1 cellular context compared by ENCODE assay signal in the genomic region with DNA sequence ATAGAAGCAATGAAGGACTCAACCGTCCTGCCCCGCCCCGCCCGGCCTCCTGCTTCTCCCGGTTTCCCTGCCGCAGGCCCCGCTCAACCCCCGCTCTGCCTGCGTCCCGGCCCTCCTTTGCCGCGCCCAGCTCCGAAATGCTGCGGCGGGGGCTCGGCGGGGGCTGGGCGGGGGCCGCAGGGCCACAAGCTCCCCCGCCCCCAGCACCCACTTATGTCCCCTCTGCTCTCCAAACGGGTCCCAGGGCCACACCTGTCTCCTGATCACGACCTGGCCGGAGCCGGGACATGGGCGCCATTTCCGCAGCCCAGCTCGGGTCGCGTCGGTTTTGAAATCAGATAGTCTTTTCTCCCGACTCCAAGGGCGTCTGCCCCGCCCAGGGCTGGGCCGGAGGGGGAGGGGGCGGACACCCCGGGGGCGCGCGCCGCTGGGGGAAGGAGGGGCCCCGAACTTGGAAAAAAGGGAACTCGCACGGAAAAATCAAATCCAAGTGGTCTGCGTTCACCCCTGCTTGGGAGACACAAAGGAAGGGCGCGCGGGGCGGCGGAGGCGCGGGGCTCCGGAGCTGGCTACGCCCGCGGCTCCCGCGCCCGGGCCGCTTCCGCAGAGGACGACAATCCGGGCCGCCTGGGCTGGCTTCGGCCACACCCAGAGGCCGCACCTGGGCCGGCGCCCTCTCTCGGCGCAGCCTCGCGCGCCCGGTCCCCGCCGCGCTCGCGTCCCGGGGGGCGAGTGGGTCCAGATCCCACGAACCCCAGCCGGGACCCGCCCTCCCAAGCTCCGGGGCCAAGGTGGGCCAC.
TF ChIP-seq lines count a peak whose summit lies in the region.

No MANE protein-coding gene starts in this region.

TF ChIP-seq in HEK293, 187 proteins besides CTCF, POLR2A, EP300 and RAD21 (continued from another document and continues in another):
- TF ChIP-seq, protein P1, sequence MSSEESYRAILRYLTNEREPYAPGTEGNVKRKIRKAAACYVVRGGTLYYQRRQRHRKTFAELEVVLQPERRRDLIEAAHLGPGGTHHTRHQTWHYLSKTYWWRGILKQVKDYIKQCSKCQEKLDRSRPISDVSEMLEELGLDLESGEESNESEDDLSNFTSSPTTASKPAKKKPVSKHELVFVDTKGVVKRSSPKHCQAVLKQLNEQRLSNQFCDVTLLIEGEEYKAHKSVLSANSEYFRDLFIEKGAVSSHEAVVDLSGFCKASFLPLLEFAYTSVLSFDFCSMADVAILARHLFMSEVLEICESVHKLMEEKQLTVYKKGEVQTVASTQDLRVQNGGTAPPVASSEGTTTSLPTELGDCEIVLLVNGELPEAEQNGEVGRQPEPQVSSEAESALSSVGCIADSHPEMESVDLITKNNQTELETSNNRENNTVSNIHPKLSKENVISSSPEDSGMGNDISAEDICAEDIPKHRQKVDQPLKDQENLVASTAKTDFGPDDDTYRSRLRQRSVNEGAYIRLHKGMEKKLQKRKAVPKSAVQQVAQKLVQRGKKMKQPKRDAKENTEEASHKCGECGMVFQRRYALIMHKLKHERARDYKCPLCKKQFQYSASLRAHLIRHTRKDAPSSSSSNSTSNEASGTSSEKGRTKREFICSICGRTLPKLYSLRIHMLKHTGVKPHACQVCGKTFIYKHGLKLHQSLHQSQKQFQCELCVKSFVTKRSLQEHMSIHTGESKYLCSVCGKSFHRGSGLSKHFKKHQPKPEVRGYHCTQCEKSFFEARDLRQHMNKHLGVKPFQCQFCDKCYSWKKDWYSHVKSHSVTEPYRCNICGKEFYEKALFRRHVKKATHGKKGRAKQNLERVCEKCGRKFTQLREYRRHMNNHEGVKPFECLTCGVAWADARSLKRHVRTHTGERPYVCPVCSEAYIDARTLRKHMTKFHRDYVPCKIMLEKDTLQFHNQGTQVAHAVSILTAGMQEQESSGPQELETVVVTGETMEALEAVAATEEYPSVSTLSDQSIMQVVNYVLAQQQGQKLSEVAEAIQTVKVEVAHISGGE (tag by site-specific recombination; conservative IDR thresholded peaks at IDR 0.05; ENCODE audit: low read depth), result 0 out of 2 replicates have a peak, but pooled peaks have one; percentile 23
- TF ChIP-seq BCL11A (tag by site-specific recombination; IDR thresholded peaks at IDR 0.05; ENCODE audit: low read depth) (no peak), MEIS1 (CRISPR knock-in tag; IDR thresholded peaks at IDR 0.05; ENCODE audit: borderline replicate concordance) (no peak), ZNF214 (tag by site-specific recombination; IDR thresholded peaks at IDR 0.05; ENCODE audit: borderline replicate concordance) (no peak), ZNF423 (tag by site-specific recombination; IDR thresholded peaks at IDR 0.05) (no peak), ZNF658 (tag by site-specific recombination; IDR thresholded peaks at IDR 0.05) (no peak), ZNF391 (tag by site-specific recombination; IDR thresholded peaks at IDR 0.05; ENCODE audit: borderline replicate concordance, low read depth) (no peak), ZNF211 (tag by site-specific recombination; IDR thresholded peaks at IDR 0.05; ENCODE audit: low read depth) (no peak), ZNF354C (tag by site-specific recombination; IDR thresholded peaks at IDR 0.05; ENCODE audit: borderline replicate concordance, low read depth) (no peak), KLF7 (tag by site-specific recombination; IDR thresholded peaks at IDR 0.05; ENCODE audit: borderline replicate concordance) (peak; percentile 95), HOXA7 (CRISPR knock-in tag; IDR thresholded peaks at IDR 0.05; ENCODE audit: borderline replicate concordance) (no peak), MZF1 (tag by site-specific recombination; IDR thresholded peaks at IDR 0.05; ENCODE audit: borderline replicate concordance) (no peak), EGR2 (tag by site-specific recombination; IDR thresholded peaks at IDR 0.05; ENCODE audit: low read depth) (peak; percentile 76), ZBTB8A (tag by site-specific recombination; IDR thresholded peaks at IDR 0.05) (peak; percentile 92), ZNF274 (IDR thresholded peaks at IDR 0.05; ENCODE audit: low read length) (no peak), ZNF274 (tag by site-specific recombination; IDR thresholded peaks at IDR 0.05; ENCODE audit: borderline replicate concordance) (no peak), ZNF660 (tag by site-specific recombination; IDR thresholded peaks at IDR 0.05) (no peak), ZSCAN30 (tag by site-specific recombination; IDR thresholded peaks at IDR 0.05) (no peak), OSR2 (tag by site-specific recombination; IDR thresholded peaks at IDR 0.05) (no peak), ZNF366 (tag by site-specific recombination; conservative IDR thresholded peaks at IDR 0.05) (no peak), ZNF791 (tag by site-specific recombination; IDR thresholded peaks at IDR 0.05) (no peak), ZNF416 (tag by site-specific recombination; IDR thresholded peaks at IDR 0.05) (no peak), ZNF560 (tag by site-specific recombination; IDR thresholded peaks at IDR 0.05; ENCODE audit: borderline replicate concordance) (no peak), ZBTB48 (tag by site-specific recombination; IDR thresholded peaks at IDR 0.05) (peak; percentile 24; the same call in 1 of the 2 replicates), REPIN1 (tag by site-specific recombination; IDR thresholded peaks at IDR 0.05; ENCODE audit: low read depth) (no peak), MYNN (tag by site-specific recombination; IDR thresholded peaks at IDR 0.05; ENCODE audit: borderline replicate concordance) (no peak), ZNF394 (tag by site-specific recombination; IDR thresholded peaks at IDR 0.05; ENCODE audit: borderline replicate concordance) (peak; percentile 33; the same call in 1 of the 2 replicates), ZNF600 (tag by site-specific recombination; IDR thresholded peaks at IDR 0.05) (peak; percentile 17; the same call in 1 of the 2 replicates), SALL2 (tag by site-specific recombination; IDR thresholded peaks at IDR 0.05; ENCODE audit: borderline replicate concordance) (no peak), SP2 (tag by site-specific recombination; IDR thresholded peaks at IDR 0.05) (peak; percentile 35)
- TF ChIP-seq, protein P2, sequence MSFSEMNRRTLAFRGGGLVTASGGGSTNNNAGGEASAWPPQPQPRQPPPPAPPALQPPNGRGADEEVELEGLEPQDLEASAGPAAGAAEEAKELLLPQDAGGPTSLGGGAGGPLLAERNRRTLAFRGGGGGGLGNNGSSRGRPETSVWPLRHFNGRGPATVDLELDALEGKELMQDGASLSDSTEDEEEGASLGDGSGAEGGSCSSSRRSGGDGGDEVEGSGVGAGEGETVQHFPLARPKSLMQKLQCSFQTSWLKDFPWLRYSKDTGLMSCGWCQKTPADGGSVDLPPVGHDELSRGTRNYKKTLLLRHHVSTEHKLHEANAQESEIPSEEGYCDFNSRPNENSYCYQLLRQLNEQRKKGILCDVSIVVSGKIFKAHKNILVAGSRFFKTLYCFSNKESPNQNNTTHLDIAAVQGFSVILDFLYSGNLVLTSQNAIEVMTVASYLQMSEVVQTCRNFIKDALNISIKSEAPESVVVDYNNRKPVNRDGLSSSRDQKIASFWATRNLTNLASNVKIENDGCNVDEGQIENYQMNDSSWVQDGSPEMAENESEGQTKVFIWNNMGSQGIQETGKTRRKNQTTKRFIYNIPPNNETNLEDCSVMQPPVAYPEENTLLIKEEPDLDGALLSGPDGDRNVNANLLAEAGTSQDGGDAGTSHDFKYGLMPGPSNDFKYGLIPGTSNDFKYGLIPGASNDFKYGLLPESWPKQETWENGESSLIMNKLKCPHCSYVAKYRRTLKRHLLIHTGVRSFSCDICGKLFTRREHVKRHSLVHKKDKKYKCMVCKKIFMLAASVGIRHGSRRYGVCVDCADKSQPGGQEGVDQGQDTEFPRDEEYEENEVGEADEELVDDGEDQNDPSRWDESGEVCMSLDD (tag by site-specific recombination; IDR thresholded peaks at IDR 0.05), result peak; percentile 52
- TF ChIP-seq, protein P3, sequence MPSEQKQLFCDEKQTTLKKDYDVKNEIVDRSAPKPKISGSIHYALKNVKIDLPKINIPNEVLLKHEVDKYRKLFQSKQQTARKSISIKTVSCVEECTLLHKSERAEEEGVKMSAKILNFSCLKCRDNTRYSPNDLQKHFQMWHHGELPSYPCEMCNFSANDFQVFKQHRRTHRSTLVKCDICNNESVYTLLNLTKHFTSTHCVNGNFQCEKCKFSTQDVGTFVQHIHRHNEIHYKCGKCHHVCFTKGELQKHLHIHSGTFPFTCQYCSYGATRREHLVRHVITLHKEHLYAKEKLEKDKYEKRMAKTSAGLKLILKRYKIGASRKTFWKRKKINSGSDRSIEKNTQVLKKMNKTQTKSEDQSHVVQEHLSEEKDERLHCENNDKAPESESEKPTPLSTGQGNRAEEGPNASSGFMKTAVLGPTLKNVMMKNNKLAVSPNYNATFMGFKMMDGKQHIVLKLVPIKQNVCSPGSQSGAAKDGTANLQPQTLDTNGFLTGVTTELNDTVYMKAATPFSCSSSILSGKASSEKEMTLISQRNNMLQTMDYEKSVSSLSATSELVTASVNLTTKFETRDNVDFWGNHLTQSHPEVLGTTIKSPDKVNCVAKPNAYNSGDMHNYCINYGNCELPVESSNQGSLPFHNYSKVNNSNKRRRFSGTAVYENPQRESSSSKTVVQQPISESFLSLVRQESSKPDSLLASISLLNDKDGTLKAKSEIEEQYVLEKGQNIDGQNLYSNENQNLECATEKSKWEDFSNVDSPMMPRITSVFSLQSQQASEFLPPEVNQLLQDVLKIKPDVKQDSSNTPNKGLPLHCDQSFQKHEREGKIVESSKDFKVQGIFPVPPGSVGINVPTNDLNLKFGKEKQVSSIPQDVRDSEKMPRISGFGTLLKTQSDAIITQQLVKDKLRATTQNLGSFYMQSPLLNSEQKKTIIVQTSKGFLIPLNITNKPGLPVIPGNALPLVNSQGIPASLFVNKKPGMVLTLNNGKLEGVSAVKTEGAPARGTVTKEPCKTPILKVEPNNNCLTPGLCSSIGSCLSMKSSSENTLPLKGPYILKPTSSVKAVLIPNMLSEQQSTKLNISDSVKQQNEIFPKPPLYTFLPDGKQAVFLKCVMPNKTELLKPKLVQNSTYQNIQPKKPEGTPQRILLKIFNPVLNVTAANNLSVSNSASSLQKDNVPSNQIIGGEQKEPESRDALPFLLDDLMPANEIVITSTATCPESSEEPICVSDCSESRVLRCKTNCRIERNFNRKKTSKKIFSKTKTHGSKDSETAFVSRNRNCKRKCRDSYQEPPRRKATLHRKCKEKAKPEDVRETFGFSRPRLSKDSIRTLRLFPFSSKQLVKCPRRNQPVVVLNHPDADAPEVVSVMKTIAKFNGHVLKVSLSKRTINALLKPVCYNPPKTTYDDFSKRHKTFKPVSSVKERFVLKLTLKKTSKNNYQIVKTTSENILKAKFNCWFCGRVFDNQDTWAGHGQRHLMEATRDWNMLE (tag by site-specific recombination; conservative IDR thresholded peaks at IDR 0.05; ENCODE audit: low read depth), result no peak
- TF ChIP-seq, protein P4, sequence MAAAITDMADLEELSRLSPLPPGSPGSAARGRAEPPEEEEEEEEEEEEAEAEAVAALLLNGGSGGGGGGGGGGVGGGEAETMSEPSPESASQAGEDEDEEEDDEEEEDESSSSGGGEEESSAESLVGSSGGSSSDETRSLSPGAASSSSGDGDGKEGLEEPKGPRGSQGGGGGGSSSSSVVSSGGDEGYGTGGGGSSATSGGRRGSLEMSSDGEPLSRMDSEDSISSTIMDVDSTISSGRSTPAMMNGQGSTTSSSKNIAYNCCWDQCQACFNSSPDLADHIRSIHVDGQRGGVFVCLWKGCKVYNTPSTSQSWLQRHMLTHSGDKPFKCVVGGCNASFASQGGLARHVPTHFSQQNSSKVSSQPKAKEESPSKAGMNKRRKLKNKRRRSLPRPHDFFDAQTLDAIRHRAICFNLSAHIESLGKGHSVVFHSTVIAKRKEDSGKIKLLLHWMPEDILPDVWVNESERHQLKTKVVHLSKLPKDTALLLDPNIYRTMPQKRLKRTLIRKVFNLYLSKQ (tag by site-specific recombination; IDR thresholded peaks at IDR 0.05; ENCODE audit: borderline replicate concordance), result no peak
- TF ChIP-seq, protein P5, sequence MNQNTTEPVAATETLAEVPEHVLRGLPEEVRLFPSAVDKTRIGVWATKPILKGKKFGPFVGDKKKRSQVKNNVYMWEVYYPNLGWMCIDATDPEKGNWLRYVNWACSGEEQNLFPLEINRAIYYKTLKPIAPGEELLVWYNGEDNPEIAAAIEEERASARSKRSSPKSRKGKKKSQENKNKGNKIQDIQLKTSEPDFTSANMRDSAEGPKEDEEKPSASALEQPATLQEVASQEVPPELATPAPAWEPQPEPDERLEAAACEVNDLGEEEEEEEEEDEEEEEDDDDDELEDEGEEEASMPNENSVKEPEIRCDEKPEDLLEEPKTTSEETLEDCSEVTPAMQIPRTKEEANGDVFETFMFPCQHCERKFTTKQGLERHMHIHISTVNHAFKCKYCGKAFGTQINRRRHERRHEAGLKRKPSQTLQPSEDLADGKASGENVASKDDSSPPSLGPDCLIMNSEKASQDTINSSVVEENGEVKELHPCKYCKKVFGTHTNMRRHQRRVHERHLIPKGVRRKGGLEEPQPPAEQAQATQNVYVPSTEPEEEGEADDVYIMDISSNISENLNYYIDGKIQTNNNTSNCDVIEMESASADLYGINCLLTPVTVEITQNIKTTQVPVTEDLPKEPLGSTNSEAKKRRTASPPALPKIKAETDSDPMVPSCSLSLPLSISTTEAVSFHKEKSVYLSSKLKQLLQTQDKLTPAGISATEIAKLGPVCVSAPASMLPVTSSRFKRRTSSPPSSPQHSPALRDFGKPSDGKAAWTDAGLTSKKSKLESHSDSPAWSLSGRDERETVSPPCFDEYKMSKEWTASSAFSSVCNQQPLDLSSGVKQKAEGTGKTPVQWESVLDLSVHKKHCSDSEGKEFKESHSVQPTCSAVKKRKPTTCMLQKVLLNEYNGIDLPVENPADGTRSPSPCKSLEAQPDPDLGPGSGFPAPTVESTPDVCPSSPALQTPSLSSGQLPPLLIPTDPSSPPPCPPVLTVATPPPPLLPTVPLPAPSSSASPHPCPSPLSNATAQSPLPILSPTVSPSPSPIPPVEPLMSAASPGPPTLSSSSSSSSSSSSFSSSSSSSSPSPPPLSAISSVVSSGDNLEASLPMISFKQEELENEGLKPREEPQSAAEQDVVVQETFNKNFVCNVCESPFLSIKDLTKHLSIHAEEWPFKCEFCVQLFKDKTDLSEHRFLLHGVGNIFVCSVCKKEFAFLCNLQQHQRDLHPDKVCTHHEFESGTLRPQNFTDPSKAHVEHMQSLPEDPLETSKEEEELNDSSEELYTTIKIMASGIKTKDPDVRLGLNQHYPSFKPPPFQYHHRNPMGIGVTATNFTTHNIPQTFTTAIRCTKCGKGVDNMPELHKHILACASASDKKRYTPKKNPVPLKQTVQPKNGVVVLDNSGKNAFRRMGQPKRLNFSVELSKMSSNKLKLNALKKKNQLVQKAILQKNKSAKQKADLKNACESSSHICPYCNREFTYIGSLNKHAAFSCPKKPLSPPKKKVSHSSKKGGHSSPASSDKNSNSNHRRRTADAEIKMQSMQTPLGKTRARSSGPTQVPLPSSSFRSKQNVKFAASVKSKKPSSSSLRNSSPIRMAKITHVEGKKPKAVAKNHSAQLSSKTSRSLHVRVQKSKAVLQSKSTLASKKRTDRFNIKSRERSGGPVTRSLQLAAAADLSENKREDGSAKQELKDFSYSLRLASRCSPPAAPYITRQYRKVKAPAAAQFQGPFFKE (tag by site-specific recombination; IDR thresholded peaks at IDR 0.05; ENCODE audit: borderline replicate concordance), result no peak
- TF ChIP-seq, protein P6, sequence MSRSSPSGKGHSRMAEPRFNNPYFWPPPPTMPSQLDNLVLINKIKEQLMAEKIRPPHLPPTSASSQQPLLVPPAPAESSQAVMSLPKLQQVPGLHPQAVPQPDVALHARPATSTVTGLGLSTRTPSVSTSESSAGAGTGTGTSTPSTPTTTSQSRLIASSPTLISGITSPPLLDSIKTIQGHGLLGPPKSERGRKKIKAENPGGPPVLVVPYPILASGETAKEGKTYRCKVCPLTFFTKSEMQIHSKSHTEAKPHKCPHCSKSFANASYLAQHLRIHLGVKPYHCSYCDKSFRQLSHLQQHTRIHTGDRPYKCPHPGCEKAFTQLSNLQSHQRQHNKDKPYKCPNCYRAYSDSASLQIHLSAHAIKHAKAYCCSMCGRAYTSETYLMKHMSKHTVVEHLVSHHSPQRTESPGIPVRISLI (tag by site-specific recombination; IDR thresholded peaks at IDR 0.05), result no peak
